ENCODE assay signal across 8 cellular contexts in the genomic region with DNA sequence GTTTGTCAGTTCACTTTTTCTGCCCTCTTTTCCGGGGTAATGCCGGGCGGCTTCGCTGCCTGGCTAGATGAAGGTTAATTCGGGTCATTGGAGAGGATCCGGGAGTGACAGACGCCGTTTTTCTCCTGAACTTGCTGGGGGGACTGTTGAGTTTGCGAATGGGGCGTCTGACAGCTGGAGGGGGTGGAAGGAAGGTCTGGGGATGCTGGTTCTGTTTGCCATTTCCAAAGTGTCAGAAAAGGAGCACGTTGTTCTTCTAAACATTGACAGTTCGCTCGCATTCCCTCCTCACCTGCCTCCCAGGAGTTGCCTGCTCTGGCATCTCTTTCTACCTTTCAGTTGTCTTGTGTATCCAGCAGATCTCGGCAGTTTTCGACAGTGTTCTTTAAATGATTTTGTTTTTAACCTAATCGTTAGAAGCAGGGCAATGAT. TPM values are rescaled to one million over a fixed set of nuclear protein-coding genes. Genes with fewer than 3 reads are reported as not detected.
A peak's percentile ranks its signal among the peaks of the same experiment; 100 is the strongest.
DNase-seq lines count a peak whose midpoint lies in the region; ATAC-seq and TF ChIP-seq lines count a peak whose summit lies in the region.

No MANE protein-coding gene starts in this region.

- no peaks in the 10 kb centered on the region for H3K27me3 Mint-ChIP-seq in type B pancreatic cell

- H3K4me3 ChIP-seq in breast epithelium = peak overlapping the region; percentile 65 to 82 (median 69)

- H3K9me3 ChIP-seq in breast epithelium = no peaks in the 10 kb centered on the region

- H3K9me3 Mint-ChIP-seq in type B pancreatic cell = peaks cover 5% of the 10 kb centered on the region

- H3K4me3 Mint-ChIP-seq in type B pancreatic cell = peak overlapping the region; percentile 94

- peaks cover 15% of the 10 kb centered on the region for H3K36me3 Mint-ChIP-seq in type B pancreatic cell

- peaks cover 46% of the 10 kb centered on the region for H3K4me1 Mint-ChIP-seq in type B pancreatic cell (ENCODE audit: unreplicated experiment)

- no peaks in the 10 kb centered on the region for H3K36me3 ChIP-seq in breast epithelium

- ATAC-seq in GM18858 (IDR thresholded peaks at IDR 0.05; ENCODE audit: unreplicated experiment) (peak; percentile 1), HG02884 (IDR thresholded peaks at IDR 0.05; ENCODE audit: unreplicated experiment) (no peak)

- peak overlapping the region; percentile 97 for H3K27ac Mint-ChIP-seq in type B pancreatic cell

- peak overlapping the region; percentile 94 to 97 for H3K27ac ChIP-seq in breast epithelium

- TF ChIP-seq CTCF in breast epithelium (IDR thresholded peaks at IDR 0.05) (no peak), type B pancreatic cell (conservative IDR thresholded peaks at IDR 0.05) (no peak)

- no peak for TF ChIP-seq POLR2A in breast epithelium (IDR thresholded peaks at IDR 0.05)

- peaks cover 0 to 7% of the 10 kb centered on the region in 2 donors for H3K4me1 ChIP-seq in breast epithelium

- peak; percentile 27 for DNase-seq in NCI-H1092 (lab: John Stamatoyannopoulos, UW)
- no peak for DNase-seq in breast epithelium (ENCODE audit: low spot score in 2 of 2)
- peak; percentile 41 for DNase-seq in medulla oblongata (ENCODE audit: extremely low spot score)
- no peak for DNase-seq in type B pancreatic cell (ENCODE audit: extremely low spot score, unreplicated experiment)
- no peak for DNase-seq in NCI-H1694 treated with DMSO at 0.1 percent for 48 hours (lab: John Stamatoyannopoulos, UW)
- no peak for DNase-seq in islet precursor cell

- no peaks in the 10 kb centered on the region for H3K27me3 ChIP-seq in breast epithelium

- intact Hi-C loops in breast epithelium (cut with DNase I; ENCODE audit: low total_unique reads) = no loop called here

RNA-seq across cellular contexts. Expression of a gene that starts 0.8 kb away (rescaled TPM):
- total RNA-seq in breast epithelium (100 to 1,000 TPM in 2 of 3 donors, 10 to 100 TPM in 1; 86.9 to 143 (median 127) TPM), type B pancreatic cell (ENCODE audit: low replicate concordance) (73.8 and 92.7 TPM in 2 replicates)

RNA-seq across cellular contexts. Expression of a gene that starts 57.3 kb away (rescaled TPM):
- 100 to 1,000 TPM; 204 to 247 (median 239) TPM for total RNA-seq in breast epithelium
- total RNA-seq in type B pancreatic cell (ENCODE audit: low replicate concordance) = 56.1 and 58.3 TPM in 2 replicates

RNA-seq across cellular contexts. Expression of a gene that starts 57.6 kb away (rescaled TPM):
- total RNA-seq in breast epithelium = 100 to 1,000 TPM; 231 to 327 (median 273) TPM
- total RNA-seq in type B pancreatic cell (ENCODE audit: low replicate concordance) = 96.8 and 162 TPM in 2 replicates

Comparison
In these comparisons a context has a peak if more than half of its experiments do, and no peak if none do; other contexts are left out.
1. DNase-seq: peak in NCI-H1092 (single experiment) and medulla oblongata (single experiment); none in breast epithelium (0 of 2), type B pancreatic cell (single experiment), NCI-H1694 treated with DMSO at 0.1 percent for 48 hours (single experiment) and islet precursor cell (single experiment).